ENCODE assay signal across 8 cellular contexts in genomic region chr9:117718085-117718484, GRCh38. TPM values are rescaled to one million over a fixed set of nuclear protein-coding genes. Genes with fewer than 3 reads are reported as not detected.
DNase-seq lines count a peak whose midpoint lies in the region; ATAC-seq and TF ChIP-seq lines count a peak whose summit lies in the region.

No MANE protein-coding gene starts in this region.

- intact Hi-C loops in activated B cell treated with CpG ODN at 0.5 μM for 24 hours (cut with micrococcal nuclease) = loop anchor here (1.0 to 5.0 kb wide), 4 partner anchors 14 to 219 kb away; partner anchors contain the start of gene TLR4

- peak overlapping the region; percentile 92 for H3K27ac ChIP-seq in ACC112 (ENCODE audit: low read depth, low read length)

- CTCF ChIA-PET in activated B cell treated with CpG ODN at 0.5 μM for 24 hours (lab: Charles Lee) = no interaction called here

- DNase-seq in activated B cell treated with CpG ODN at 0.5 μM for 24 hours = no peak
- peak; percentile 34 for DNase-seq in skeletal muscle cell (ENCODE audit: low read depth)
- DNase-seq in cerebellum (ENCODE audit: low spot score) = no peak
- no peak for DNase-seq in nucleus accumbens (lab: John Stamatoyannopoulos, UW)
- DNase-seq in DMS79 treated with DMSO at 0.1 percent for 48 hours (lab: John Stamatoyannopoulos, UW) = no peak

- ATAC-seq in GM19324 (IDR thresholded peaks at IDR 0.05; ENCODE audit: low FRiP score, unreplicated experiment) (peak; percentile 98), HG03135 (IDR thresholded peaks at IDR 0.05; ENCODE audit: unreplicated experiment) (peak; percentile 99), activated B cell treated with CpG ODN at 0.5 μM for 24 hours (ENCODE audit: low read depth) (peak; percentile 91)

- H3K27ac Mint-ChIP-seq in activated B cell treated with CpG ODN at 0.5 μM for 24 hours = no peak overlapping the region

- H3K27me3 Mint-ChIP-seq in activated B cell treated with CpG ODN at 0.5 μM for 24 hours = peaks cover 9% of the 10 kb centered on the region

- H3K27me3 ChIP-seq in ACC112 (ENCODE audit: insufficient read depth, low read length) = no peaks in the 10 kb centered on the region

- peaks cover 24% of the 10 kb centered on the region for H3K4me1 Mint-ChIP-seq in activated B cell treated with CpG ODN at 0.5 μM for 24 hours

- H3K36me3 ChIP-seq in ACC112 (ENCODE audit: insufficient read depth, low read length) = peaks cover 32% of the 10 kb centered on the region

- peaks cover 68% of the 10 kb centered on the region for H3K4me1 ChIP-seq in ACC112 (ENCODE audit: control insufficient read depth, insufficient read depth, low read length, unreplicated experiment)

- peak overlapping the region; percentile 40; the same call in 1 of the 2 replicates for H3K4me3 ChIP-seq in ACC112 (ENCODE audit: low read depth, low read length)
- H3K4me3 ChIP-seq in skeletal muscle cell (ENCODE audit: low read depth, low read length) = no peak overlapping the region

- H3K4me3 Mint-ChIP-seq in activated B cell treated with CpG ODN at 0.5 μM for 24 hours = peak overlapping the region; percentile 46

- H3K9me3 Mint-ChIP-seq in activated B cell treated with CpG ODN at 0.5 μM for 24 hours = no peaks in the 10 kb centered on the region

- H3K79me2 ChIP-seq in ACC112 (ENCODE audit: control insufficient read depth, insufficient read depth, low read length, unreplicated experiment) = peaks cover 8% of the 10 kb centered on the region

- POLR2A ChIA-PET in activated B cell treated with CpG ODN at 0.5 μM for 24 hours (lab: Charles Lee) = interaction anchor here (0.8 kb wide), 1 partner anchor 26 kb away, joined by 3 read pairs; no protein-coding TSS in a partner anchor

- H2AFZ ChIP-seq in ACC112 (ENCODE audit: low read length, unreplicated experiment) = no peak overlapping the region

- TF ChIP-seq CTCF in activated B cell treated with CpG ODN at 0.5 μM for 24 hours (IDR thresholded peaks at IDR 0.05) = no peak

- H3K36me3 Mint-ChIP-seq in activated B cell treated with CpG ODN at 0.5 μM for 24 hours (ENCODE audit: low read depth) = peaks cover 4% of the 10 kb centered on the region

RNA-seq across cellular contexts. Expression of gene TLR4, which starts 13.9 kb away (rescaled TPM):
- total RNA-seq in activated B cell treated with CpG ODN at 0.5 μM for 24 hours = 2.0 and 2.2 TPM in 2 replicates
- 8.4 TPM for total RNA-seq in cerebellum
